Comparison of ENCODE assay signal across 1 cellular context in genomic region chr7:89021741-89022140, GRCh38.
TF ChIP-seq lines count a peak whose summit lies in the region.

No MANE protein-coding gene starts in this region.

TF ChIP-seq in H1, 55 proteins besides CTCF, POLR2A, EP300 and RAD21:
- TF ChIP-seq TEAD4 (IDR thresholded peaks at IDR 0.05; ENCODE audit: low read depth, low read length) (no peak), CHD7 (IDR thresholded peaks at IDR 0.05; ENCODE audit: insufficient replicate concordance, low read length) (no peak), CHD2 (IDR thresholded peaks at IDR 0.05; ENCODE audit: low read length) (no peak), NRF1 (IDR thresholded peaks at IDR 0.05; ENCODE audit: low read depth, low read length) (no peak), EGR1 (IDR thresholded peaks at IDR 0.05; ENCODE audit: borderline replicate concordance, low read depth, low read length) (no peak), SIRT6 (IDR thresholded peaks at IDR 0.05; ENCODE audit: low read length) (no peak), SRF (IDR thresholded peaks at IDR 0.05; ENCODE audit: low read depth, low read length) (no peak), CEBPB (IDR thresholded peaks at IDR 0.05; ENCODE audit: low read depth, low read length) (no peak), BACH1 (IDR thresholded peaks at IDR 0.05; ENCODE audit: low read length) (no peak), HDAC2 (IDR thresholded peaks at IDR 0.05; ENCODE audit: borderline replicate concordance in 1 of 2, low read depth in 2 of 2, low read length in 2 of 2) (no peak), E2F6 (IDR thresholded peaks at IDR 0.05) (no peak), SUZ12 (IDR thresholded peaks at IDR 0.05; ENCODE audit: low read length) (no peak), PHF8 (conservative IDR thresholded peaks at IDR 0.05; ENCODE audit: low read depth, low read length) (no peak), FOSL1 (IDR thresholded peaks at IDR 0.05; ENCODE audit: insufficient read depth, low read depth, low read length) (no peak)
TF ChIP-seq in H1: peak in this region for 0.
